ENCODE assay signal across 1 cellular context in the genomic region with DNA sequence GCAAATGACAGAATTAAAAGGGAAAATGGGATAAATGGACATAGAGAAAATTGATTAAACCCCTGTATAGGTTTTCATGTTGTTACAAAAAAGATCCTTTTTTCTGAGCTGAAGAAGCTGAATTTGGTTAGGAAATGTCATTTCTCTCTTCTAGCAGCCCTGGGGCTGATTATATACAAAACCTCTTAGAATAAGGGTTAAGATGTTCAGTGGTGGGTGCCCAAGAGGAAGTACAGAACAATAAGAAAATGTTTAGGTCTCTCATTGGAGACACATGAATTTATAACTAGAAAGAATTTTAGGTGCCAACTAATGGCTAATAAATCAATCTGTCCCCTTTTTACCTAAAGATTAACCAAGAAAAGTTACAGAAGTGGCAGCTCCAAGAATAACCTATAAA.
TF ChIP-seq lines count a peak whose summit lies in the region.

No MANE protein-coding gene starts in this region.

TF ChIP-seq in GM23338, 12 proteins besides CTCF, POLR2A, EP300 and RAD21:
- TF ChIP-seq REST (IDR thresholded peaks at IDR 0.05; ENCODE audit: unreplicated experiment) = no peak
- TF ChIP-seq NANOG (IDR thresholded peaks at IDR 0.05; ENCODE audit: borderline replicate concordance) = no peak
- no peak for TF ChIP-seq STAT1 (IDR thresholded peaks at IDR 0.05; ENCODE audit: unreplicated experiment)
- no peak for TF ChIP-seq CREB1 (CRISPR knock-in tag; IDR thresholded peaks at IDR 0.05; ENCODE audit: low read depth)
- no peak for TF ChIP-seq ZNF114 (CRISPR knock-in tag; IDR thresholded peaks at IDR 0.05)
- no peak for TF ChIP-seq JUNB (IDR thresholded peaks at IDR 0.05; ENCODE audit: unreplicated experiment)
- TF ChIP-seq, protein P1, sequence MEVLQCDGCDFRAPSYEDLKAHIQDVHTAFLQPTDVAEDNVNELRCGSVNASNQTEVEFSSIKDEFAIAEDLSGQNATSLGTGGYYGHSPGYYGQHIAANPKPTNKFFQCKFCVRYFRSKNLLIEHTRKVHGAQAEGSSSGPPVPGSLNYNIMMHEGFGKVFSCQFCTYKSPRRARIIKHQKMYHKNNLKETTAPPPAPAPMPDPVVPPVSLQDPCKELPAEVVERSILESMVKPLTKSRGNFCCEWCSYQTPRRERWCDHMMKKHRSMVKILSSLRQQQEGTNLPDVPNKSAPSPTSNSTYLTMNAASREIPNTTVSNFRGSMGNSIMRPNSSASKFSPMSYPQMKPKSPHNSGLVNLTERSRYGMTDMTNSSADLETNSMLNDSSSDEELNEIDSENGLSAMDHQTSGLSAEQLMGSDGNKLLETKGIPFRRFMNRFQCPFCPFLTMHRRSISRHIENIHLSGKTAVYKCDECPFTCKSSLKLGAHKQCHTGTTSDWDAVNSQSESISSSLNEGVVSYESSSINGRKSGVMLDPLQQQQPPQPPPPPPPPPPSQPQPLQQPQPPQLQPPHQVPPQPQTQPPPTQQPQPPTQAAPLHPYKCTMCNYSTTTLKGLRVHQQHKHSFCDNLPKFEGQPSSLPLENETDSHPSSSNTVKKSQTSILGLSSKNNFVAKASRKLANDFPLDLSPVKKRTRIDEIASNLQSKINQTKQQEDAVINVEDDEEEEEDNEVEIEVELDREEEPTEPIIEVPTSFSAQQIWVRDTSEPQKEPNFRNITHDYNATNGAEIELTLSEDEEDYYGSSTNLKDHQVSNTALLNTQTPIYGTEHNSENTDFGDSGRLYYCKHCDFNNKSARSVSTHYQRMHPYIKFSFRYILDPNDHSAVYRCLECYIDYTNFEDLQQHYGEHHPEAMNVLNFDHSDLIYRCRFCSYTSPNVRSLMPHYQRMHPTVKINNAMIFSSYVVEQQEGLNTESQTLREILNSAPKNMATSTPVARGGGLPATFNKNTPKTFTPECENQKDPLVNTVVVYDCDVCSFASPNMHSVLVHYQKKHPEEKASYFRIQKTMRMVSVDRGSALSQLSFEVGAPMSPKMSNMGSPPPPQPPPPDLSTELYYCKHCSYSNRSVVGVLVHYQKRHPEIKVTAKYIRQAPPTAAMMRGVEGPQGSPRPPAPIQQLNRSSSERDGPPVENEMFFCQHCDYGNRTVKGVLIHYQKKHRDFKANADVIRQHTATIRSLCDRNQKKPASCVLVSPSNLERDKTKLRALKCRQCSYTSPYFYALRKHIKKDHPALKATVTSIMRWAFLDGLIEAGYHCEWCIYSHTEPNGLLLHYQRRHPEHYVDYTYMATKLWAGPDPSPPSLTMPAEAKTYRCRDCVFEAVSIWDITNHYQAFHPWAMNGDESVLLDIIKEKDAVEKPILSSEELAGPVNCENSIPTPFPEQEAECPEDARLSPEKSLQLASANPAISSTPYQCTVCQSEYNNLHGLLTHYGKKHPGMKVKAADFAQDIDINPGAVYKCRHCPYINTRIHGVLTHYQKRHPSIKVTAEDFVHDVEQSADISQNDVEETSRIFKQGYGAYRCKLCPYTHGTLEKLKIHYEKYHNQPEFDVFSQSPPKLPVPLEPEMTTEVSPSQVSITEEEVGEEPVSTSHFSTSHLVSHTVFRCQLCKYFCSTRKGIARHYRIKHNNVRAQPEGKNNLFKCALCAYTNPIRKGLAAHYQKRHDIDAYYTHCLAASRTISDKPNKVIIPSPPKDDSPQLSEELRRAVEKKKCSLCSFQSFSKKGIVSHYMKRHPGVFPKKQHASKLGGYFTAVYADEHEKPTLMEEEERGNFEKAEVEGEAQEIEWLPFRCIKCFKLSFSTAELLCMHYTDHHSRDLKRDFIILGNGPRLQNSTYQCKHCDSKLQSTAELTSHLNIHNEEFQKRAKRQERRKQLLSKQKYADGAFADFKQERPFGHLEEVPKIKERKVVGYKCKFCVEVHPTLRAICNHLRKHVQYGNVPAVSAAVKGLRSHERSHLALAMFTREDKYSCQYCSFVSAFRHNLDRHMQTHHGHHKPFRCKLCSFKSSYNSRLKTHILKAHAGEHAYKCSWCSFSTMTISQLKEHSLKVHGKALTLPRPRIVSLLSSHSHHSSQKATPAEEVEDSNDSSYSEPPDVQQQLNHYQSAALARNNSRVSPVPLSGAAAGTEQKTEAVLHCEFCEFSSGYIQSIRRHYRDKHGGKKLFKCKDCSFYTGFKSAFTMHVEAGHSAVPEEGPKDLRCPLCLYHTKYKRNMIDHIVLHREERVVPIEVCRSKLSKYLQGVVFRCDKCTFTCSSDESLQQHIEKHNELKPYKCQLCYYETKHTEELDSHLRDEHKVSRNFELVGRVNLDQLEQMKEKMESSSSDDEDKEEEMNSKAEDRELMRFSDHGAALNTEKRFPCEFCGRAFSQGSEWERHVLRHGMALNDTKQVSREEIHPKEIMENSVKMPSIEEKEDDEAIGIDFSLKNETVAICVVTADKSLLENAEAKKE (CRISPR knock-in tag; IDR thresholded peaks at IDR 0.05) = no peak
- no peak for TF ChIP-seq ZNF331 (CRISPR knock-in tag; IDR thresholded peaks at IDR 0.05; ENCODE audit: low read depth)
- TF ChIP-seq EZH2 (IDR thresholded peaks at IDR 0.05; ENCODE audit: low read depth, unreplicated experiment) = no peak
- TF ChIP-seq ETS1 (IDR thresholded peaks at IDR 0.05) = no peak
- no peak for TF ChIP-seq POLR2AphosphoS5 (IDR thresholded peaks at IDR 0.05; ENCODE audit: low read depth)
- TF ChIP-seq EZH2phosphoT487 (IDR thresholded peaks at IDR 0.05; ENCODE audit: unreplicated experiment) = no peak
